ENCODE assay signal across 27 cellular contexts in the genomic region with DNA sequence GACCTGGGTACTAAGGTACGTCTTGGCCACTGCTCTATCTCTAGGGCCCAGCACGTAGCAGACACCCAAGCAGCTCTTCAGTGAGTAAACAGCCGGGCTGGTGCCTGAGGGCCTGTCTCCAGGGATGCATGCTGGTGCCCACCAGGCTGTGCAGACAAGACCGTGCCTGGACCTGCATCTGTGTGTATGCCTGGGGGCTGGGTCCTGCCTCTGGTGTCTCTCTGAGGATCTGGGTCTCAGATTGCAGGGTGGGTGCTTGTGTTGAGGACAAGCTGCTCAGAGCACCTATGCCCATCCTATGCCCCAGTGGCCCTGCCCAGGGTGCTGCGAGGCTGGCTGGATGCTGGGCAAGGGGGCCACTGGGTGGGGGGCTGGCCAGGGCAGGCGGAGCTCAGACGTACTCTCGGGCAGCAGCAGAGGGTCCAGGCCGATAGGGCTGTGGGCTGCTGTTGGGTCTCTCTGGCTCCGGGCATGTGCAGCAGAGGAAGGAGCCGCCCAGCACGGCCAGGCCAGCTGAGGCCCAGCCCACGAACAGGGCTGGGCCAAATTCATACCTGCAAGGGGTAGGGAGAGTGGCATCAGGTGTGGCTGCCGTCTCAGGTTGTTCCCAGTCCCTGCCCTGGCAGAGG. TPM values are rescaled to one million over a fixed set of nuclear protein-coding genes. Genes with fewer than 3 reads are reported as not detected.
DNase-seq lines count a peak whose midpoint lies in the region; ATAC-seq, FAIRE-seq and TF ChIP-seq lines count a peak whose summit lies in the region.
"Had no signal": no experiment of that assay in that cellular context is flagged by ENCODE, and none has a peak within 500 bp of the region (broad histone marks: within the 10 kb centered on the region; RNA-seq: fewer than 3 reads in every experiment).

No MANE protein-coding gene starts in this region.

- H2AFZ ChIP-seq in HCT116 (ENCODE audit: low read depth, low read length, poor library complexity, severe bottlenecking) (no peak overlapping the region), neuronal stem cell (ENCODE audit: low read length) (no peak overlapping the region)
- H2AFZ ChIP-seq: hepatocyte had no signal

- H3K27ac ChIP-seq in HCT116 (ENCODE audit: low read depth, low read length) (no peak overlapping the region; the same call in 1 of the 2 replicates), neuronal stem cell (replicated peaks; ENCODE audit: low read length) (no peak overlapping the region)
- H3K27ac ChIP-seq: gastrocnemius medialis, hepatocyte, upper lobe of left lung had no signal

- ATAC-seq in HCT116 (peak; percentile 19; the same call in 1 of the 2 replicates), natural killer cell (no peak)
- ATAC-seq: CD8-positive, alpha-beta T cell; gastrocnemius medialis; sciatic nerve; T-helper 17 cell had no signal

- no peaks in the 10 kb centered on the region for H3K79me2 ChIP-seq in HCT116 (ENCODE audit: insufficient read depth, low read length)
- H3K79me2 ChIP-seq: hepatocyte had no signal

- H3K4me1 ChIP-seq in HCT116 (ENCODE audit: control insufficient read depth in 1 of 2, insufficient read depth in 2 of 2, low read length in 2 of 2) (peaks cover 4 to 12% of the 10 kb centered on the region in 2 experiments), neuronal stem cell (ENCODE audit: control insufficient read depth in 2 of 2, insufficient read depth in 1 of 2, low read depth in 1 of 2, low read length in 2 of 2) (peaks cover 8 to 13% of the 10 kb centered on the region in 2 donors)
- H3K4me1 ChIP-seq: gastrocnemius medialis, upper lobe of left lung had no signal

- H3K9me2 ChIP-seq in HCT116 (ENCODE audit: insufficient read depth): no peaks in the 10 kb centered on the region

- no peak overlapping the region for H3K4ac ChIP-seq in neuronal stem cell (ENCODE audit: low read length)

- no CpG with 5 or more reads among the region's 14 CpGs for WGBS in neuronal stem cell (ENCODE audit: extremely low coverage in 2 of 2, insufficient read length in 2 of 2, insufficient replicate concordance in 1 of 2), 2 donors

- H3K9me3 ChIP-seq in HCT116 (ENCODE audit: control insufficient read depth in 1 of 2, insufficient read depth in 1 of 2, low read depth in 1 of 2, low read length in 2 of 2) (no peaks in the 10 kb centered on the region), neuronal stem cell (replicated peaks in 1 of 2; ENCODE audit: control insufficient read depth in 2 of 2, insufficient read depth in 1 of 2, low read depth in 1 of 2, low read length in 2 of 2) (no peaks in the 10 kb centered on the region)
- H3K9me3 ChIP-seq: gastrocnemius medialis, upper lobe of left lung had no signal

- no peaks in the 10 kb centered on the region for H3K79me1 ChIP-seq in neuronal stem cell (ENCODE audit: low read depth, low read length)

- H3K9ac ChIP-seq in HCT116 (ENCODE audit: low read length) (no peak overlapping the region), neuronal stem cell (ENCODE audit: low read depth, low read length, poor library complexity) (no peak overlapping the region)

- H3K27ac Mint-ChIP-seq in natural killer cell: no peak overlapping the region
- H3K27ac Mint-ChIP-seq: brain; CD8-positive, alpha-beta T cell had no signal

- POLR2A ChIA-PET in HCT116 (lab: Charles Lee): no interaction called here

- H3K36me3 ChIP-seq in HCT116 (ENCODE audit: control insufficient read depth in 1 of 2, insufficient read depth in 2 of 2, low read length in 2 of 2) (no peaks in the 10 kb centered on the region), bronchial epithelial cell (ENCODE audit: control insufficient read depth, insufficient read depth, low read length) (no peaks in the 10 kb centered on the region), neuronal stem cell (replicated peaks in 1 of 2; ENCODE audit: control insufficient read depth in 2 of 2, insufficient read depth in 2 of 2, low read length in 2 of 2) (peaks cover 0 to 1% of the 10 kb centered on the region in 2 donors)
- H3K36me3 ChIP-seq: gastrocnemius medialis, upper lobe of left lung had no signal

- RAD21 ChIA-PET in HCT116 (lab: Charles Lee; ENCODE audit: low non-redundant PET in 1 of 2, low total read pairs in 2 of 2, uncharacterized antibody in 2 of 2, unreplicated experiment in 2 of 2): no interaction called here

- no peak overlapping the region for H3K4me3 Mint-ChIP-seq in natural killer cell
- H3K4me3 Mint-ChIP-seq: brain; CD8-positive, alpha-beta T cell; nephron; T-helper 17 cell had no signal

- H3K4me3 ChIP-seq in HCT116 (replicated peaks in 1 of 2; ENCODE audit: low read depth in 1 of 2, low read length in 2 of 2): no peak overlapping the region
- no peak overlapping the region for H3K4me3 ChIP-seq in bronchial epithelial cell (ENCODE audit: low read depth, low read length)
- no peak overlapping the region for H3K4me3 ChIP-seq in neuronal stem cell (ENCODE audit: low read length in 2 of 2)
- H3K4me3 ChIP-seq: gastrocnemius medialis, hepatocyte, upper lobe of left lung had no signal

- intact Hi-C loops in HCT116 (cut with micrococcal nuclease): loop anchor here (10.0 kb wide), 2 partner anchors 391 to 561 kb away; no protein-coding TSS in a partner anchor
- intact Hi-C loops in natural killer cell (cut with micrococcal nuclease): no loop called here

- TF ChIP-seq CTCF in HCT116 (IDR thresholded peaks at IDR 0.05 in 2 of 3, conservative IDR thresholded peaks at IDR 0.05 in 1 of 3; ENCODE audit: borderline replicate concordance in 1 of 3, insufficient read depth in 1 of 3, low read depth in 2 of 3, low read length in 2 of 3) (no peak), bronchial epithelial cell (IDR thresholded peaks at IDR 0.05; ENCODE audit: insufficient read depth, low read length, severe bottlenecking) (no peak), natural killer cell (IDR thresholded peaks at IDR 0.05) (no peak)

- H3K9me3 Mint-ChIP-seq in natural killer cell: no peaks in the 10 kb centered on the region
- H3K9me3 Mint-ChIP-seq: brain; CD8-positive, alpha-beta T cell; nephron had no signal

- no peaks in the 10 kb centered on the region for H3K27me3 ChIP-seq in HCT116 (ENCODE audit: insufficient read depth, low read length)
- H3K27me3 ChIP-seq in bronchial epithelial cell (ENCODE audit: control insufficient read depth, insufficient read depth, low read length): no peaks in the 10 kb centered on the region
- no peaks in the 10 kb centered on the region for H3K27me3 ChIP-seq in neuronal stem cell (ENCODE audit: control insufficient read depth in 3 of 3, insufficient read depth in 3 of 3, low read depth in 1 of 3, low read length in 3 of 3)
- H3K27me3 ChIP-seq: gastrocnemius medialis, hepatocyte, upper lobe of left lung had no signal

- no peak for FAIRE-seq in bronchial epithelial cell (lab: Jason Lieb, UNC)
- FAIRE-seq: G401.6, H54, RCC 7860 had no signal

- peak overlapping the region; percentile 40 for H2BK120ac ChIP-seq in neuronal stem cell (ENCODE audit: low read depth, low read length)

- no peak overlapping the region for H2BK15ac ChIP-seq in neuronal stem cell (ENCODE audit: low read length)

- H4K20me1 ChIP-seq in HCT116 (ENCODE audit: insufficient read depth): no peaks in the 10 kb centered on the region

- H3K14ac ChIP-seq in neuronal stem cell (ENCODE audit: low read length): no peak overlapping the region

- H3K23ac ChIP-seq in neuronal stem cell (ENCODE audit: low read depth, low read length, poor library complexity): peak overlapping the region; percentile 82

- peak overlapping the region; percentile 52 for H4K8ac ChIP-seq in neuronal stem cell (ENCODE audit: low read depth, low read length)

- H4K91ac ChIP-seq in neuronal stem cell (ENCODE audit: low read depth, low read length, poor library complexity): no peak overlapping the region

- H3K4me2 ChIP-seq in HCT116 (ENCODE audit: low read length) (no peak overlapping the region), neuronal stem cell (ENCODE audit: insufficient read depth, low read length, poor library complexity, severe bottlenecking) (no peak overlapping the region)
- H3K4me2 ChIP-seq: hepatocyte had no signal

- TF ChIP-seq POLR2A in HCT116 (IDR thresholded peaks at IDR 0.05; ENCODE audit: borderline replicate concordance, extremely low read depth, insufficient read depth, insufficient read length): no peak

- H2AK5ac ChIP-seq in neuronal stem cell (ENCODE audit: low read depth, low read length): peak overlapping the region; percentile 65

- H2BK5ac ChIP-seq in neuronal stem cell (ENCODE audit: low read length): no peak overlapping the region

- DNase-seq in NCI-H1436 (lab: John Stamatoyannopoulos, UW) (peak; percentile 9), NCI-H1436 treated with DMSO at 0.1 percent for 48 hours (lab: John Stamatoyannopoulos, UW) (no peak), HCT116 (ENCODE audit: low read depth, low spot score) (no peak), bronchial epithelial cell (ENCODE audit: low read depth) (peak; percentile 82), neuronal stem cell (ENCODE audit: low spot score) (no peak), HuH-7.5 (ENCODE audit: low spot score) (no peak), anterior cingulate cortex (lab: John Stamatoyannopoulos, UW) (no peak), natural killer cell (no peak)
- DNase-seq: activated gamma-delta T cell treated with Interleukin-2 at 50 U/mL for 16 hours; CD8-positive, alpha-beta T cell; effector CD4-positive, alpha-beta T cell; gastrocnemius medialis; left ventricle myocardium superior; midbrain; NCI-H1930; stimulated activated CD4-positive, alpha-beta T cell treated with anti-CD3 and anti-CD28 coated beads, Interleukin-15, amount 100 ng/mL, for 24 hours; T-helper 17 cell; upper lobe of left lung had no signal

- TF ChIP-seq RAD21 in HCT116 (IDR thresholded peaks at IDR 0.05; ENCODE audit: low read depth): no peak

- no TSS peak for BruUV-seq in HCT116 (replicated peaks; lab: Mats Ljungman, UMichigan)

- H3K27me3 Mint-ChIP-seq in natural killer cell (ENCODE audit: low read depth in 2 of 2): no peaks in the 10 kb centered on the region
- H3K27me3 Mint-ChIP-seq: brain, T-helper 17 cell had no signal

- H3K4me1 Mint-ChIP-seq in natural killer cell: peaks cover 0 to 11% of the 10 kb centered on the region in 2 donors

- CTCF ChIA-PET in HCT116 (lab: Charles Lee): interaction anchor here (0.7 to 1.0 kb wide), 3 partner anchors 30 to 588 kb away, joined by 3 to 4 read pairs (median 3); no protein-coding TSS in a partner anchor

- no peaks in the 10 kb centered on the region for H3K36me3 Mint-ChIP-seq in natural killer cell
- H3K36me3 Mint-ChIP-seq: brain; CD8-positive, alpha-beta T cell had no signal

- peak overlapping the region; percentile 80 for H3K18ac ChIP-seq in neuronal stem cell (ENCODE audit: low read length)

- no peak overlapping the region for H2BK12ac ChIP-seq in neuronal stem cell (ENCODE audit: low read length)

RNA-seq across cellular contexts. Expression of gene CLDN19, which starts 4.4 kb away (rescaled TPM):
- total RNA-seq in HCT116 (2021; ENCODE audit: unreplicated experiment): not detected
- polyA plus RNA-seq in HCT116 (2012): not detected in 2 replicates
- not detected in 2 replicates for total RNA-seq in bronchial epithelial cell
- 2.4 TPM for polyA plus RNA-seq in neuronal stem cell (2013, experiment 1 of 2)
- 2.7 TPM for polyA plus RNA-seq in neuronal stem cell (2013, experiment 2 of 2)
- not detected for total RNA-seq in natural killer cell
- total RNA-seq: CD8-positive, alpha-beta T cell; left ventricle myocardium superior; NCI-H460; SK-MEL-5; T-helper 17 cell; upper lobe of left lung had no signal

RNA-seq across cellular contexts. Expression of gene P3H1, which starts 31.2 kb away (rescaled TPM):
- 32.9 TPM for total RNA-seq in HCT116 (2021; ENCODE audit: unreplicated experiment)
- polyA plus RNA-seq in HCT116 (2012): 23.8 and 28.6 TPM in 2 replicates
- total RNA-seq in bronchial epithelial cell: 15.8 and 16.5 TPM in 2 replicates
- polyA plus RNA-seq in neuronal stem cell (2013, experiment 1 of 2): 50.7 TPM
- 49.2 TPM for polyA plus RNA-seq in neuronal stem cell (2013, experiment 2 of 2)
- total RNA-seq in natural killer cell: 10 to 100 TPM; 29.6 to 40.4 (median 37.9) TPM

RNA-seq across cellular contexts. Expression of gene C1orf50, which starts 31.5 kb away (rescaled TPM):
- 5.8 TPM for total RNA-seq in HCT116 (2021; ENCODE audit: unreplicated experiment)
- polyA plus RNA-seq in HCT116 (2012): 1.2 and 1.8 TPM in 2 replicates
- 3.8 and 9.0 TPM in 2 replicates for total RNA-seq in bronchial epithelial cell
- polyA plus RNA-seq in neuronal stem cell (2013, experiment 1 of 2): 3.3 TPM
- polyA plus RNA-seq in neuronal stem cell (2013, experiment 2 of 2): 3.4 TPM
- total RNA-seq in natural killer cell: 10 to 100 TPM; 10.1 to 17.1 (median 12.7) TPM

RNA-seq across cellular contexts. Expression of gene TMEM269, which starts 49.2 kb away (rescaled TPM):
- total RNA-seq in HCT116 (2021; ENCODE audit: unreplicated experiment): 0.34 TPM
- 0.23 and 0.35 TPM in 2 replicates for polyA plus RNA-seq in HCT116 (2012)
- under 0.01 TPM in 2 replicates for total RNA-seq in bronchial epithelial cell
- polyA plus RNA-seq in neuronal stem cell (2013, experiment 1 of 2): 1.2 TPM
- polyA plus RNA-seq in neuronal stem cell (2013, experiment 2 of 2): 1.2 TPM
- total RNA-seq in natural killer cell: 1 to 10 TPM in 1 of 3 donors, under 1 TPM in 2; 0.18 to 1.4 (median 0.33) TPM
- total RNA-seq: left ventricle myocardium superior, SK-MEL-5 had no signal

RNA-seq across cellular contexts. Expression of gene YBX1, which starts 53.4 kb away (rescaled TPM):
- total RNA-seq in HCT116 (2021; ENCODE audit: unreplicated experiment): 1,009 TPM
- polyA plus RNA-seq in HCT116 (2012): 986 and 1,086 TPM in 2 replicates
- 1,123 and 1,188 TPM in 2 replicates for total RNA-seq in bronchial epithelial cell
- polyA plus RNA-seq in neuronal stem cell (2013, experiment 1 of 2): 1,990 TPM
- 1,985 TPM for polyA plus RNA-seq in neuronal stem cell (2013, experiment 2 of 2)
- total RNA-seq in natural killer cell: 100 to 1,000 TPM; 239 to 305 (median 279) TPM

Comparison
In these comparisons a context has a peak if more than half of its experiments do, and no peak if none do; other contexts are left out.
1. DNase-seq: peak in NCI-H1436 (single experiment) and bronchial epithelial cell (single experiment); none in NCI-H1436 treated with DMSO at 0.1 percent for 48 hours (single experiment), HCT116 (single experiment), neuronal stem cell (single experiment), HuH-7.5 (single experiment), anterior cingulate cortex (0 of 58) and natural killer cell (single experiment).